In the genomic region with DNA sequence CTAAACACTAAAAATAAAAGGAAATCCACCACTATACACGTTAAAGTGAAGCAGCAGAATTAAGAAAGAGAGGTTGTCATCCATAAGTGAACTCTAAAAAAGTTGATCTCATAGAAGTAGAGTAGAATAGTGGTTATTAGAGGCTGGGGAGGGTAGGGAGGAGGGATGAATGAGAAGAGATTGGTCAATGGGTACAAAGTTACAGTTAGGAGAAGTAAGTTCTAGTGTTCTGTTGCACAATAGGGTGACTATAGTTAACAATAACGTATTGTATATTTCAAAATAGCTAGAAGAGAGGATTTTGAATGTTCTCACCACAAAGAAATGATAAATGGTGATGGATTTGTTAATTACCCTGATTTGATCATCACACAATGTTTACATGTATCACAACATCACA, we compare ENCODE assay signal across 34 cellular contexts.
DNase-seq lines count a peak whose midpoint lies in the region; ATAC-seq, FAIRE-seq and TF ChIP-seq lines count a peak whose summit lies in the region.
"Had no signal": no experiment of that assay in that cellular context is flagged by ENCODE, and none has a peak within 500 bp of the region (broad histone marks: within the 10 kb centered on the region; RNA-seq: fewer than 3 reads in every experiment).

No MANE protein-coding gene starts in this region.

- H3K36me3 ChIP-seq in HepG2 (replicated peaks in 1 of 2; ENCODE audit: control insufficient read depth in 1 of 2, insufficient read depth in 2 of 2, low read length in 2 of 2) (no peaks in the 10 kb centered on the region), right lobe of liver (no peaks in the 10 kb centered on the region), gastrocnemius medialis (no peaks in the 10 kb centered on the region)
- H3K36me3 ChIP-seq: left ventricle myocardium inferior, MG63, prostate gland, sigmoid colon, SJSA1, tibial nerve had no signal

- H3K27ac ChIP-seq in HepG2 (ENCODE audit: extremely low read length, insufficient read depth, low read length) (no peak overlapping the region), right lobe of liver (no peak overlapping the region), gastrocnemius medialis (no peak overlapping the region)
- H3K27ac ChIP-seq: left ventricle myocardium inferior, prostate gland, sigmoid colon, SJSA1 had no signal

- DNase-seq in HepG2 (ENCODE audit: low spot score) (no peak), right lobe of liver (no peak), SIG-M5 treated with dmso at 0.1 percent for 504 hours (lab: John Stamatoyannopoulos, UW; ENCODE audit: unreplicated experiment) (peak; percentile 87), fibroblast of pulmonary artery (ENCODE audit: low read depth) (peak; percentile 25), NCI-H1105 (lab: John Stamatoyannopoulos, UW) (no peak), GM12891 (ENCODE audit: insufficient read length, low spot score) (no peak), gastrocnemius medialis (no peak), ACHN (no peak)
- DNase-seq: 8988T; activated CD4-positive, alpha-beta T cell treated with anti-CD3 and anti-CD28 coated beads, Interleukin-2, amount 10 ng/mL, durations not matched to agents 24 days and 14 days; activated effector memory CD4-positive, alpha-beta T cell treated with Interleukin-2 at 50 U/mL for 16 hours; activated naive CD8-positive, alpha-beta T cell treated with anti-CD3 and anti-CD28 coated beads, Interleukin-2, amount 10 ng/mL, durations not matched to agents 7 days and 5 days; caudate nucleus; CD4-positive, alpha-beta T cell; DMS79 treated with DMSO at 0.1 percent for 48 hours; effector memory CD8-positive, alpha-beta T cell; erythroblast; GDM1; KG1; left ventricle myocardium inferior; mesendoderm; MG63; NCI-H1436 treated with DMSO at 0.1 percent for 48 hours; NCI-H345; stimulated activated CD4-positive, alpha-beta T cell treated with anti-CD3 and anti-CD28 coated beads, Interleukin-12 subunit alpha, Interleukin-12 subunit beta, amount 100 ng/mL, for 4 hours; stimulated activated CD4-positive, alpha-beta T cell treated with anti-CD3 and anti-CD28 coated beads, Interleukin-4, amount 100 ng/mL, for 1 hour; T-cell had no signal

- TF ChIP-seq POLR2A in HepG2 (IDR thresholded peaks at IDR 0.05; ENCODE audit: insufficient read depth in 1 of 2, low read depth in 2 of 2, low read length in 2 of 2) = no peak
- TF ChIP-seq POLR2A in right lobe of liver (IDR thresholded peaks at IDR 0.05) = no peak
- TF ChIP-seq POLR2A in GM12891 (IDR thresholded peaks at IDR 0.05; ENCODE audit: low read depth, low read length) = no peak
- no peak for TF ChIP-seq POLR2A in gastrocnemius medialis (IDR thresholded peaks at IDR 0.05)

- WGBS in HepG2 (ENCODE audit: low lambda C conversion rate) = 0% methylated on average over 2 of the region's 2 CpGs
- WGBS in right lobe of liver (ENCODE audit: insufficient coverage, low coverage, low lambda C conversion rate, missing lambda C conversion rate) = 21% methylated on average over 2 of the region's 2 CpGs

- in situ Hi-C loops in HepG2 (cut with HindIII; ENCODE audit: extremely low pct_ligation_motif_present, low pct_unique_long_range_greater_than_20kb) (no loop called here), gastrocnemius medialis (cut with MboI; ENCODE audit: low sequenced_read_pairs in 4 of 4) (loop anchor here in 1 of 4 donors (10.0 kb wide), 1 partner anchor 257 kb away; no protein-coding TSS in a partner anchor), ACHN (cut with HindIII; ENCODE audit: low pct_ligation_motif_present, low pct_unique_long_range_greater_than_20kb, low sequenced_read_pairs) (no loop called here)

- TF ChIP-seq RAD21 in HepG2 (CRISPR knock-in tag; IDR thresholded peaks at IDR 0.05) = no peak

- H3K4me1 ChIP-seq in HepG2 (ENCODE audit: insufficient read depth, low read length) (no peaks in the 10 kb centered on the region), right lobe of liver (no peaks in the 10 kb centered on the region), gastrocnemius medialis (peaks cover 1 to 5% of the 10 kb centered on the region in 2 donors)
- H3K4me1 ChIP-seq: prostate gland had no signal

- no peak for TF ChIP-seq CTCF in HepG2 (CRISPR knock-in tag; IDR thresholded peaks at IDR 0.05)
- no peak for TF ChIP-seq CTCF in right lobe of liver (IDR thresholded peaks at IDR 0.05)
- TF ChIP-seq CTCF in fibroblast of pulmonary artery (IDR thresholded peaks at IDR 0.05; ENCODE audit: low read length, missing control alignments) = no peak
- TF ChIP-seq CTCF in gastrocnemius medialis (IDR thresholded peaks at IDR 0.05 in 4 of 5, conservative IDR thresholded peaks at IDR 0.05 in 1 of 5) = no peak

- intact Hi-C loops in HepG2 (cut with micrococcal nuclease; ENCODE audit: unreplicated experiment) = no loop called here
- intact Hi-C loops in right lobe of liver (cut with DNase I) = no loop called here
- intact Hi-C loops in gastrocnemius medialis (cut with DNase I; ENCODE audit: low total_unique reads) = no loop called here

- no peak overlapping the region for H3K9ac ChIP-seq in HepG2 (ENCODE audit: insufficient read depth, low read depth, low read length)

- TF ChIP-seq EP300 in HepG2 (IDR thresholded peaks at IDR 0.05; ENCODE audit: low read depth in 2 of 2, low read length in 2 of 2) (no peak), HepG2 (CRISPR knock-in tag; IDR thresholded peaks at IDR 0.05; ENCODE audit: borderline replicate concordance) (no peak)

- BruUV-seq in HepG2 (replicated peaks; lab: Mats Ljungman, UMichigan) = no TSS peak

- ATAC-seq in HepG2 (no peak), right lobe of liver (no peak), gastrocnemius medialis (no peak)
- ATAC-seq: effector memory CD8-positive, alpha-beta T cell; T-cell had no signal

- H3K4me3 ChIP-seq in HepG2 (replicated peaks in 1 of 3; ENCODE audit: insufficient read depth in 1 of 3, low read depth in 2 of 3, low read length in 3 of 3) = no peak overlapping the region
- no peak overlapping the region for H3K4me3 ChIP-seq in right lobe of liver
- H3K4me3 ChIP-seq in fibroblast of pulmonary artery (replicated peaks; ENCODE audit: low read depth, low read length) = no peak overlapping the region
- no peak overlapping the region for H3K4me3 ChIP-seq in gastrocnemius medialis
- H3K4me3 ChIP-seq: left ventricle myocardium inferior, MG63, prostate gland, sigmoid colon, SJSA1, tibial nerve had no signal

- H2AFZ ChIP-seq in HepG2 (ENCODE audit: low read length) = no peak overlapping the region

- FAIRE-seq in HepG2 (lab: Jason Lieb, UNC) = no peak
- no peak for FAIRE-seq in GM12891 (lab: Jason Lieb, UNC)
- FAIRE-seq: astrocyte, H1, keratinocyte had no signal

- CTCF ChIA-PET in HepG2 (lab: Yijun Ruan, JAX; ENCODE audit: low intra/inter-chr PET ratio, low total read pairs) = no interaction called here

- H3K9me3 ChIP-seq in HepG2 (ENCODE audit: low read length) (no peaks in the 10 kb centered on the region), right lobe of liver (no peaks in the 10 kb centered on the region), gastrocnemius medialis (peaks cover 0 to under 1% (median 0%) of the 10 kb centered on the region in 3 donors)
- H3K9me3 ChIP-seq: prostate gland, sigmoid colon, SJSA1 had no signal

- H3K27me3 ChIP-seq in HepG2 (ENCODE audit: control insufficient read depth in 1 of 2, insufficient read depth in 2 of 2, low read length in 2 of 2) = no peaks in the 10 kb centered on the region
- no peaks in the 10 kb centered on the region for H3K27me3 ChIP-seq in right lobe of liver
- H3K27me3 ChIP-seq in gastrocnemius medialis = no peaks in the 10 kb centered on the region
- H3K27me3 ChIP-seq: MG63, sigmoid colon, tibial nerve had no signal

- no peaks in the 10 kb centered on the region for H4K20me1 ChIP-seq in HepG2 (ENCODE audit: insufficient read depth, low read length)

- POLR2A ChIA-PET in HepG2 (lab: Yijun Ruan, JAX) = no interaction called here

- no peak overlapping the region for H3K4me2 ChIP-seq in HepG2 (ENCODE audit: low read depth, low read length)

- H3K79me2 ChIP-seq in HepG2 (ENCODE audit: insufficient read depth, low read length) = no peaks in the 10 kb centered on the region

TF ChIP-seq in GM12891, 5 proteins besides CTCF, POLR2A, EP300 and RAD21:
- TF ChIP-seq PAX5 (IDR thresholded peaks at IDR 0.05; ENCODE audit: insufficient read depth, low read length, severe bottlenecking) = no peak
- TF ChIP-seq POU2F2 (IDR thresholded peaks at IDR 0.05; ENCODE audit: low read depth, low read length) = no peak
- TF ChIP-seq TAF1 (IDR thresholded peaks at IDR 0.05; ENCODE audit: low read depth, low read length) = no peak
- TF ChIP-seq SPI1 (IDR thresholded peaks at IDR 0.05; ENCODE audit: low read depth, low read length) = no peak
- TF ChIP-seq POLR2AphosphoS5 (IDR thresholded peaks at IDR 0.05; ENCODE audit: low read depth, low read length) = no peak

Comparison
In these comparisons a context has a peak if more than half of its experiments do, and no peak if none do; other contexts are left out.
1. DNase-seq: peak in SIG-M5 treated with dmso at 0.1 percent for 504 hours (single experiment) and fibroblast of pulmonary artery (single experiment); none in HepG2 (single experiment), right lobe of liver (0 of 3), NCI-H1105 (single experiment), GM12891 (single experiment), gastrocnemius medialis (0 of 2) and ACHN (single experiment).